18 cellular contexts compared by ENCODE assay signal in genomic region chr18:35027206-35027605, GRCh38. TPM values are rescaled to one million over a fixed set of nuclear protein-coding genes. Genes with fewer than 3 reads are reported as not detected.
DNase-seq lines count a peak whose midpoint lies in the region; ATAC-seq and TF ChIP-seq lines count a peak whose summit lies in the region.
"Had no signal": no experiment of that assay in that cellular context is flagged by ENCODE, and none has a peak within 500 bp of the region (broad histone marks: within the 10 kb centered on the region; RNA-seq: fewer than 3 reads in every experiment).

No MANE protein-coding gene starts in this region.

- peak; percentile 26 for DNase-seq in activated CD4-positive, alpha-beta memory T cell treated with anti-CD3 and anti-CD28 coated beads for 36 hours
- DNase-seq in activated CD4-positive, alpha-beta memory T cell treated with anti-CD3 and anti-CD28 coated beads, Interleukin-2, amount 10 ng/mL, durations not matched to agents 7 days and 5 days, result no peak
- DNase-seq in GM13977 (ENCODE audit: low spot score) (no peak), HT-29 (ENCODE audit: low spot score) (no peak), left ventricle myocardium superior (no peak)
- DNase-seq in activated naive CD8-positive, alpha-beta T cell treated with anti-CD3 and anti-CD28 coated beads for 36 hours, result no peak
- no peak for DNase-seq in stimulated activated effector memory CD8-positive, alpha-beta T cell treated with anti-CD3 and anti-CD28 coated beads, Interleukin-12 subunit alpha, Interleukin-12 subunit beta, amount 100 ng/mL, for 72 hours (ENCODE audit: low spot score in 2 of 2)
- DNase-seq: gastrocnemius medialis; KG1; NCI-H1048; NCI-H526; posterior cingulate gyrus; stimulated activated CD4-positive, alpha-beta T cell treated with anti-CD3 and anti-CD28 coated beads, Interleukin-1b, Interleukin-23, amount 100 ng/mL, for 48 hours; uterus had no signal

- POLR2A ChIA-PET in activated CD4-positive, alpha-beta memory T cell treated with anti-CD3 and anti-CD28 coated beads for 36 hours (lab: Charles Lee), result interaction anchor here (3.4 kb wide), 1 partner anchor 14 kb away, joined by 46 read pairs; the partner anchor contains the start of gene MAPRE2
- POLR2A ChIA-PET in activated CD4-positive, alpha-beta memory T cell treated with anti-CD3 and anti-CD28 coated beads, Interleukin-2, amount 10 ng/mL, durations not matched to agents 7 days and 5 days (lab: Charles Lee), result interaction anchor here (1.6 to 8.9 kb wide), 2 partner anchors 14 to 47 kb away, joined by 3 to 141 read pairs; partner anchors contain the start of gene MAPRE2

- no peaks in the 10 kb centered on the region for H3K9me3 Mint-ChIP-seq in activated CD4-positive, alpha-beta memory T cell treated with anti-CD3 and anti-CD28 coated beads for 36 hours
- peaks cover 8% of the 10 kb centered on the region for H3K9me3 Mint-ChIP-seq in activated CD4-positive, alpha-beta memory T cell treated with anti-CD3 and anti-CD28 coated beads, Interleukin-2, amount 10 ng/mL, durations not matched to agents 7 days and 5 days
- no peaks in the 10 kb centered on the region for H3K9me3 Mint-ChIP-seq in activated naive CD8-positive, alpha-beta T cell treated with anti-CD3 and anti-CD28 coated beads for 36 hours
- H3K9me3 Mint-ChIP-seq in stimulated activated effector memory CD8-positive, alpha-beta T cell treated with anti-CD3 and anti-CD28 coated beads, Interleukin-12 subunit alpha, Interleukin-12 subunit beta, amount 100 ng/mL, for 72 hours, result no peaks in the 10 kb centered on the region
- H3K9me3 Mint-ChIP-seq: nephron had no signal

- no peak overlapping the region for H3K4me3 Mint-ChIP-seq in activated CD4-positive, alpha-beta memory T cell treated with anti-CD3 and anti-CD28 coated beads for 36 hours
- H3K4me3 Mint-ChIP-seq in activated CD4-positive, alpha-beta memory T cell treated with anti-CD3 and anti-CD28 coated beads, Interleukin-2, amount 10 ng/mL, durations not matched to agents 7 days and 5 days, result no peak overlapping the region
- peak overlapping the region; percentile 8 for H3K4me3 Mint-ChIP-seq in activated naive CD8-positive, alpha-beta T cell treated with anti-CD3 and anti-CD28 coated beads for 36 hours
- H3K4me3 Mint-ChIP-seq in stimulated activated effector memory CD8-positive, alpha-beta T cell treated with anti-CD3 and anti-CD28 coated beads, Interleukin-12 subunit alpha, Interleukin-12 subunit beta, amount 100 ng/mL, for 72 hours, result no peak overlapping the region
- H3K4me3 Mint-ChIP-seq: nephron had no signal

- H3K27me3 Mint-ChIP-seq in activated CD4-positive, alpha-beta memory T cell treated with anti-CD3 and anti-CD28 coated beads for 36 hours, result peaks cover 1% of the 10 kb centered on the region
- peaks cover 2% of the 10 kb centered on the region for H3K27me3 Mint-ChIP-seq in activated CD4-positive, alpha-beta memory T cell treated with anti-CD3 and anti-CD28 coated beads, Interleukin-2, amount 10 ng/mL, durations not matched to agents 7 days and 5 days
- no peaks in the 10 kb centered on the region for H3K27me3 Mint-ChIP-seq in activated naive CD8-positive, alpha-beta T cell treated with anti-CD3 and anti-CD28 coated beads for 36 hours

- TF ChIP-seq POLR2A in GM18505 (IDR thresholded peaks at IDR 0.05; ENCODE audit: borderline replicate concordance, extremely low read depth, insufficient read depth, insufficient read length), result no peak

- H3K4me1 Mint-ChIP-seq in activated CD4-positive, alpha-beta memory T cell treated with anti-CD3 and anti-CD28 coated beads for 36 hours (ENCODE audit: low read depth), result peaks cover 37% of the 10 kb centered on the region
- peaks cover 26% of the 10 kb centered on the region for H3K4me1 Mint-ChIP-seq in activated CD4-positive, alpha-beta memory T cell treated with anti-CD3 and anti-CD28 coated beads, Interleukin-2, amount 10 ng/mL, durations not matched to agents 7 days and 5 days
- H3K4me1 Mint-ChIP-seq in activated naive CD8-positive, alpha-beta T cell treated with anti-CD3 and anti-CD28 coated beads for 36 hours, result peaks cover 53% of the 10 kb centered on the region
- H3K4me1 Mint-ChIP-seq in stimulated activated effector memory CD8-positive, alpha-beta T cell treated with anti-CD3 and anti-CD28 coated beads, Interleukin-12 subunit alpha, Interleukin-12 subunit beta, amount 100 ng/mL, for 72 hours, result peaks cover 26% of the 10 kb centered on the region

- H3K27ac Mint-ChIP-seq in activated CD4-positive, alpha-beta memory T cell treated with anti-CD3 and anti-CD28 coated beads for 36 hours, result no peak overlapping the region
- no peak overlapping the region for H3K27ac Mint-ChIP-seq in activated CD4-positive, alpha-beta memory T cell treated with anti-CD3 and anti-CD28 coated beads, Interleukin-2, amount 10 ng/mL, durations not matched to agents 7 days and 5 days
- H3K27ac Mint-ChIP-seq in activated naive CD8-positive, alpha-beta T cell treated with anti-CD3 and anti-CD28 coated beads for 36 hours, result peak overlapping the region; percentile 56
- peak overlapping the region; percentile 30 for H3K27ac Mint-ChIP-seq in stimulated activated effector memory CD8-positive, alpha-beta T cell treated with anti-CD3 and anti-CD28 coated beads, Interleukin-12 subunit alpha, Interleukin-12 subunit beta, amount 100 ng/mL, for 72 hours
- H3K27ac Mint-ChIP-seq: activated T-helper 2 cell treated with anti-CD3 and anti-CD28 coated beads, Interferon-gamma antibody, Interleukin-2, Interleukin-4, amounts not matched to agents 10 μg/mL and 5 μg/mL and 100 μg/mL, durations not matched to agents 14 hours and 24 hours and 36 hours had no signal

- intact Hi-C loops in activated CD4-positive, alpha-beta memory T cell treated with anti-CD3 and anti-CD28 coated beads for 36 hours (cut with micrococcal nuclease), result no loop called here
- intact Hi-C loops in left ventricle myocardium superior (cut with micrococcal nuclease), result no loop called here

- peak; percentile 1 for TF ChIP-seq CTCF in GM13977 (IDR thresholded peaks at IDR 0.05; ENCODE audit: extremely low read depth, insufficient read depth, missing control alignments)

- H3K36me3 Mint-ChIP-seq in activated CD4-positive, alpha-beta memory T cell treated with anti-CD3 and anti-CD28 coated beads for 36 hours, result no peaks in the 10 kb centered on the region
- H3K36me3 Mint-ChIP-seq in activated CD4-positive, alpha-beta memory T cell treated with anti-CD3 and anti-CD28 coated beads, Interleukin-2, amount 10 ng/mL, durations not matched to agents 7 days and 5 days (ENCODE audit: low read depth), result peaks cover 9% of the 10 kb centered on the region
- no peaks in the 10 kb centered on the region for H3K36me3 Mint-ChIP-seq in activated naive CD8-positive, alpha-beta T cell treated with anti-CD3 and anti-CD28 coated beads for 36 hours
- H3K36me3 Mint-ChIP-seq in stimulated activated effector memory CD8-positive, alpha-beta T cell treated with anti-CD3 and anti-CD28 coated beads, Interleukin-12 subunit alpha, Interleukin-12 subunit beta, amount 100 ng/mL, for 72 hours, result no peaks in the 10 kb centered on the region

- CTCF ChIA-PET in activated CD4-positive, alpha-beta memory T cell treated with anti-CD3 and anti-CD28 coated beads for 36 hours (lab: Charles Lee), result interaction anchor here (1.0 to 5.6 kb wide), 3 partner anchors 13 to 116 kb away, joined by 3 to 57 read pairs (median 17); partner anchors contain the start of gene MAPRE2
- CTCF ChIA-PET in activated CD4-positive, alpha-beta memory T cell treated with anti-CD3 and anti-CD28 coated beads, Interleukin-2, amount 10 ng/mL, durations not matched to agents 7 days and 5 days (lab: Charles Lee), result interaction anchor here (1.3 to 6.5 kb wide), 3 partner anchors 13 to 359 kb away, joined by 3 to 79 read pairs (median 8); partner anchors contain the start of gene MAPRE2

- no peak for ATAC-seq in stimulated activated effector memory CD8-positive, alpha-beta T cell treated with anti-CD3 and anti-CD28 coated beads, Interleukin-12 subunit alpha, Interleukin-12 subunit beta, amount 100 ng/mL, for 72 hours
- ATAC-seq in left ventricle myocardium superior (no peak), GM18505 (IDR thresholded peaks at IDR 0.05; ENCODE audit: unreplicated experiment) (no peak)
- ATAC-seq: esophagus mucosa had no signal

- in situ Hi-C loops in GM13977 (cut with MboI; ENCODE audit: low pct_unique_long_range_greater_than_20kb, low sequenced_read_pairs, unreplicated experiment), result no loop called here

RNA-seq across cellular contexts. Expression of gene MAPRE2, which starts 14.0 kb away (rescaled TPM):
- total RNA-seq in activated CD4-positive, alpha-beta memory T cell treated with anti-CD3 and anti-CD28 coated beads for 36 hours, result 10 to 100 TPM; 46.4 to 46.5 TPM
- 10 to 100 TPM; 39.2 to 45.2 TPM for total RNA-seq in activated CD4-positive, alpha-beta memory T cell treated with anti-CD3 and anti-CD28 coated beads, Interleukin-2, amount 10 ng/mL, durations not matched to agents 7 days and 5 days
- 10 to 100 TPM; 70.1 to 74.0 TPM for total RNA-seq in activated naive CD8-positive, alpha-beta T cell treated with anti-CD3 and anti-CD28 coated beads for 36 hours
- total RNA-seq in HT-29 (2014; rRNA removed; shearing (Covaris generic)), result 2.8 TPM in 2 replicates
- 111 TPM for total RNA-seq in left ventricle myocardium superior

Comparison
In these comparisons a context has a peak if more than half of its experiments do, and no peak if none do; other contexts are left out.
1. H3K27ac Mint-ChIP-seq: peak in activated naive CD8-positive, alpha-beta T cell treated with anti-CD3 and anti-CD28 coated beads for 36 hours (single experiment) and stimulated activated effector memory CD8-positive, alpha-beta T cell treated with anti-CD3 and anti-CD28 coated beads, Interleukin-12 subunit alpha, Interleukin-12 subunit beta, amount 100 ng/mL, for 72 hours (single experiment); none in activated CD4-positive, alpha-beta memory T cell treated with anti-CD3 and anti-CD28 coated beads for 36 hours (single experiment) and activated CD4-positive, alpha-beta memory T cell treated with anti-CD3 and anti-CD28 coated beads, Interleukin-2, amount 10 ng/mL, durations not matched to agents 7 days and 5 days (single experiment).
2. RNA of gene MAPRE2, which starts 14.0 kb away (total RNA-seq): 111 TPM in left ventricle myocardium superior (single experiment), 70.1 to 74.0 TPM in activated naive CD8-positive, alpha-beta T cell treated with anti-CD3 and anti-CD28 coated beads for 36 hours, 46.4 to 46.5 TPM in activated CD4-positive, alpha-beta memory T cell treated with anti-CD3 and anti-CD28 coated beads for 36 hours and 39.2 to 45.2 TPM in activated CD4-positive, alpha-beta memory T cell treated with anti-CD3 and anti-CD28 coated beads, Interleukin-2, amount 10 ng/mL, durations not matched to agents 7 days and 5 days; 2.8 TPM in HT-29; every median in the first group is over 10 times any median in the second.